ENCODE assay signal across 8 cellular contexts in the genomic region with DNA sequence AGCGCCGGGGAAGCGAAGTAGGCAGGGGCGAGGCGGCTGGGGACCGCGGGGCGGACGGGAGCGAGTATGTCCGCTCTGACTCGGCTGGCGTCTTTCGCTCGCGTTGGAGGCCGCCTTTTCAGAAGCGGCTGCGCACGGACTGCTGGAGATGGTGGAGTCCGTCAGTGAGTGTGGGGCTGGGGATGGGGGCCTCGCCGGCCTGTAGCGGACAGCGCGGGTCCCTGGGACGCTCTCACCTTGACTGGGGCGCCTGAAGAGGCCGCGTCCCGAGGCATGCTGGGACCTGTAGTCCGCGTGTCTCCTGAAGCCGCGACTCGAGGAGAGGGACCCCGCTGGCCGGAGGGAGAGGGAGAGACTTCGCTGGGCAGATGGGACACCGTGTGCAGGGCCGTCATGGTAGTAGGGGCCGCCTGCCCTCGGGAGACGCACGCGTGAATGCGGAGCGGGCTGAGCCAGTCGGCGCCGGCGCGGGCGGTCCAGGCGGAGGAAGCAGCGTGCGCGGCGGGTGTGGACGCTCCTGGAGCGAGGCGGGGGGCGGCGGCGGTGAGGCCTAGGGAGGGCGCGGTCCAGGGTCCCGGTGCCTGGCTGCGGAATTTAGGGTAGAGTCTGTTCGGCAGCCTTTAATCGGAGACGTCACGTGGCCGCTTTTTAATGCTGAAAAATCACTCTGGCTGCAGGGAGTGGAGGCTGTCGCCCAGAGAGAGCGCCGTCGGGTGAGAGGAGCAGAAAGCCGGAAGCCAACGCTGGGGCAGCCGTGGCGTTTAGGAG. TPM values are rescaled to one million over a fixed set of nuclear protein-coding genes. Genes with fewer than 3 reads are reported as not detected.
DNase-seq lines count a peak whose midpoint lies in the region; ATAC-seq and TF ChIP-seq lines count a peak whose summit lies in the region.

A gene (plus strand): TSS at position 30 of the 768 bp plus-strand sequence. CDS start 37 bp downstream, at position 67.

- peaks cover 18% of the 10 kb centered on the region for H3K4me1 Mint-ChIP-seq in activated T-helper 17 cell treated with anti-CD3 and anti-CD28 coated beads, Interleukin-2, amount 50 U/mL, for 72 hours
- peaks cover 40% of the 10 kb centered on the region in 2 donors for H3K4me1 Mint-ChIP-seq in natural killer cell
- peaks cover 47% of the 10 kb centered on the region for H3K4me1 Mint-ChIP-seq in stimulated activated naive CD8-positive, alpha-beta T cell treated with anti-CD3 and anti-CD28 coated beads, Interleukin-15, Interleukin-2, amounts not matched to agents 100 ng/mL and 50 ng/mL, for 24 hours (ENCODE audit: low read depth)

- peak within 1 kb of the TSS; percentile 98 for H3K27ac Mint-ChIP-seq in activated T-helper 17 cell treated with anti-CD3 and anti-CD28 coated beads, Interleukin-2, amount 50 U/mL, for 72 hours
- peak within 1 kb of the TSS; percentile 96 to 98 for H3K27ac Mint-ChIP-seq in natural killer cell
- H3K27ac Mint-ChIP-seq in stimulated activated naive CD8-positive, alpha-beta T cell treated with anti-CD3 and anti-CD28 coated beads, Interleukin-15, Interleukin-2, amounts not matched to agents 100 ng/mL and 50 ng/mL, for 24 hours = peak within 1 kb of the TSS; percentile 98

- no peaks in the 10 kb centered on the region for H3K9me3 Mint-ChIP-seq in activated T-helper 17 cell treated with anti-CD3 and anti-CD28 coated beads, Interleukin-2, amount 50 U/mL, for 72 hours
- no peaks in the 10 kb centered on the region for H3K9me3 Mint-ChIP-seq in natural killer cell
- no peaks in the 10 kb centered on the region for H3K9me3 Mint-ChIP-seq in stimulated activated naive CD8-positive, alpha-beta T cell treated with anti-CD3 and anti-CD28 coated beads, Interleukin-15, Interleukin-2, amounts not matched to agents 100 ng/mL and 50 ng/mL, for 24 hours

- H3K36me3 Mint-ChIP-seq in activated T-helper 17 cell treated with anti-CD3 and anti-CD28 coated beads, Interleukin-2, amount 50 U/mL, for 72 hours (ENCODE audit: low read depth) = peaks cover 23% of the 10 kb centered on the region
- H3K36me3 Mint-ChIP-seq in natural killer cell = no peaks in the 10 kb centered on the region
- H3K36me3 Mint-ChIP-seq in stimulated activated naive CD8-positive, alpha-beta T cell treated with anti-CD3 and anti-CD28 coated beads, Interleukin-15, Interleukin-2, amounts not matched to agents 100 ng/mL and 50 ng/mL, for 24 hours (ENCODE audit: low read depth) = peaks cover 21% of the 10 kb centered on the region

- peak within 1 kb of the TSS; percentile 78 for H3K27ac ChIP-seq in HUES6 (ENCODE audit: low read depth, low read length)
- peak within 1 kb of the TSS; percentile 53 for H3K27ac ChIP-seq in PC-9

- peak within 1 kb of the TSS; percentile 94 for H2AFZ ChIP-seq in PC-9

- H3F3A ChIP-seq in PC-9 (ENCODE audit: insufficient read depth, low read depth) = peaks cover 4% of the 10 kb centered on the region; the same call in 1 of the 2 replicates

- no peaks in the 10 kb centered on the region for H3K9me3 ChIP-seq in HUES6 (ENCODE audit: control insufficient read depth, insufficient read depth, low read depth, low read length)
- no peaks in the 10 kb centered on the region for H3K9me3 ChIP-seq in PC-9 (ENCODE audit: insufficient read depth, low read depth)

- H3K4me3 Mint-ChIP-seq in activated T-helper 17 cell treated with anti-CD3 and anti-CD28 coated beads, Interleukin-2, amount 50 U/mL, for 72 hours = peak within 1 kb of the TSS; percentile 99
- H3K4me3 Mint-ChIP-seq in natural killer cell = peak within 1 kb of the TSS; percentile 99
- peak within 1 kb of the TSS; percentile 98 for H3K4me3 Mint-ChIP-seq in stimulated activated naive CD8-positive, alpha-beta T cell treated with anti-CD3 and anti-CD28 coated beads, Interleukin-15, Interleukin-2, amounts not matched to agents 100 ng/mL and 50 ng/mL, for 24 hours

- peaks cover 13% of the 10 kb centered on the region; the same call in 1 of the 2 replicates for H3K4me1 ChIP-seq in HUES6 (ENCODE audit: control insufficient read depth, insufficient read depth, low read length)
- H3K4me1 ChIP-seq in PC-9 (replicated peaks; ENCODE audit: insufficient read depth) = peaks cover 15% of the 10 kb centered on the region

- H3K27me3 ChIP-seq in HUES6 (ENCODE audit: control insufficient read depth, insufficient read depth, low read length) (no peaks in the 10 kb centered on the region), PC-9 (ENCODE audit: insufficient read depth, low read depth) (no peaks in the 10 kb centered on the region)

- TF ChIP-seq CTCF in PC-9 (conservative IDR thresholded peaks at IDR 0.05) = no peak
- no peak for TF ChIP-seq CTCF in natural killer cell (IDR thresholded peaks at IDR 0.05)

- peak within 1 kb of the TSS; percentile 90 for H3K4me2 ChIP-seq in PC-9

- BruUV-seq in PC-9 (replicated peaks; lab: Mats Ljungman, UMichigan) = no TSS peak

- peaks cover 8% of the 10 kb centered on the region; the same call in 1 of the 2 replicates for H4K20me1 ChIP-seq in PC-9 (ENCODE audit: insufficient read depth)

- POLR2A ChIA-PET in PC-9 (lab: Charles Lee; ENCODE audit: unreplicated experiment) = interaction anchor here (0.6 kb wide), 1 partner anchor 947 kb away, joined by 24 read pairs; no protein-coding TSS in a partner anchor

- ATAC-seq in GM21515 (IDR thresholded peaks at IDR 0.05; ENCODE audit: unreplicated experiment) (peak; percentile 95), natural killer cell (peak; percentile 85 to 93 (median 87))
- ATAC-seq in activated T-helper 17 cell treated with anti-CD3 and anti-CD28 coated beads, Interleukin-2, amount 50 U/mL, for 72 hours (replicated peaks) = peak; percentile 84

- H3K9ac ChIP-seq in HUES6 (ENCODE audit: low read length) = peak within 1 kb of the TSS; percentile 83

- peaks cover 48% of the 10 kb centered on the region for H3K79me2 ChIP-seq in PC-9 (ENCODE audit: low read depth)

- peak; percentile 76 for DNase-seq in DMS79 treated with DMSO at 0.1 percent for 48 hours (lab: John Stamatoyannopoulos, UW)
- DNase-seq in PC-9 = peak; percentile 60 to 91
- peak; percentile 72 for DNase-seq in fibroblast of peridontal ligament (ENCODE audit: extremely low read depth)
- peak; percentile 89 for DNase-seq in natural killer cell

- CTCF ChIA-PET in PC-9 (lab: Charles Lee) = interaction anchor here (0.6 to 0.7 kb wide), 3 partner anchors 28 to 179 kb away, joined by 4 to 13 read pairs (median 9); no protein-coding TSS in a partner anchor

- peak within 1 kb of the TSS; percentile 93 for H3K4me3 ChIP-seq in HUES6 (ENCODE audit: low read depth, low read length)
- H3K4me3 ChIP-seq in PC-9 = peak within 1 kb of the TSS; percentile 96

- H3K27me3 Mint-ChIP-seq in activated T-helper 17 cell treated with anti-CD3 and anti-CD28 coated beads, Interleukin-2, amount 50 U/mL, for 72 hours = no peaks in the 10 kb centered on the region
- no peaks in the 10 kb centered on the region for H3K27me3 Mint-ChIP-seq in natural killer cell (ENCODE audit: low read depth in 2 of 2)
- no peaks in the 10 kb centered on the region for H3K27me3 Mint-ChIP-seq in stimulated activated naive CD8-positive, alpha-beta T cell treated with anti-CD3 and anti-CD28 coated beads, Interleukin-15, Interleukin-2, amounts not matched to agents 100 ng/mL and 50 ng/mL, for 24 hours

- H3K9me2 ChIP-seq in PC-9 (ENCODE audit: insufficient read depth) = no peaks in the 10 kb centered on the region

- intact Hi-C loops in PC-9 (cut with micrococcal nuclease; ENCODE audit: unreplicated experiment) = loop anchor here (1.0 to 2.0 kb wide), 2 partner anchors 24 to 179 kb away; a partner anchor contains a TSS
- intact Hi-C loops in natural killer cell (cut with micrococcal nuclease) = loop anchor here (10.0 kb wide), 2 partner anchors 228 to 318 kb away; a partner anchor contains a TSS

- H3K36me3 ChIP-seq in HUES6 (ENCODE audit: control insufficient read depth, insufficient read depth, low read length) (no peaks in the 10 kb centered on the region), PC-9 (ENCODE audit: low read depth) (0 out of 2 replicates have a peak, but pooled peaks cover 6% of the 10 kb centered on the region)

RNA-seq across cellular contexts. Expression of the gene that starts here (rescaled TPM):
- total RNA-seq in PC-9 (2021) (180 and 199 TPM in 2 replicates), natural killer cell (100 to 1,000 TPM; 152 to 177 (median 177) TPM)
- 100 to 1,000 TPM in 1 of 2 donors, 10 to 100 TPM in 1; 92.7 to 215 TPM for total RNA-seq in activated T-helper 17 cell treated with anti-CD3 and anti-CD28 coated beads, Interleukin-2, amount 50 U/mL, for 72 hours

Comparison
In these comparisons a context has a peak if more than half of its experiments do, and no peak if none do; other contexts are left out.
1. Peak in every context shown above with its lines: DNase-seq, ATAC-seq, H3K4me3 ChIP-seq and H3K27ac ChIP-seq.